Comparison of ENCODE assay signal across 1 cellular context in the genomic region with DNA sequence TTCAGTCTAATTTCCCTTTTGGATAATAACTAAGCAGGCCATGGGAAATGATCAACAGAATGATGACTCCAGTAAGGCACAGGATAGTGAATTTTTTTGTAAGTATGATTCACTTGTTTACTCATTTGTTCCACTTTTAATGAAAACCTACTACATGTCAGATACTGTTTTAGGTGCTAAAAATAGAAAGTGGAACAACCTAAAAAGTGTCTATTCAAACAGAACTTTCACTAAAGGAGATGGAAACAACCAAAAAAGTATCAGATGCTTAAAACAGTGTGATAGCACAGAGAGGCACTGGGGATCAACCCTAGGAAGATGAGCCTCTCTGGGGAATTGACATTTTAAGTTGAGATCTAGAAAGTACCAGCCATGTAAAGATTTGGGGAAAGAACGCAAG.
TF ChIP-seq lines count a peak whose summit lies in the region.

No MANE protein-coding gene starts in this region.

TF ChIP-seq in WTC11, 78 proteins besides CTCF, POLR2A, EP300 and RAD21 (continued from another document):
- TF ChIP-seq, protein P1, sequence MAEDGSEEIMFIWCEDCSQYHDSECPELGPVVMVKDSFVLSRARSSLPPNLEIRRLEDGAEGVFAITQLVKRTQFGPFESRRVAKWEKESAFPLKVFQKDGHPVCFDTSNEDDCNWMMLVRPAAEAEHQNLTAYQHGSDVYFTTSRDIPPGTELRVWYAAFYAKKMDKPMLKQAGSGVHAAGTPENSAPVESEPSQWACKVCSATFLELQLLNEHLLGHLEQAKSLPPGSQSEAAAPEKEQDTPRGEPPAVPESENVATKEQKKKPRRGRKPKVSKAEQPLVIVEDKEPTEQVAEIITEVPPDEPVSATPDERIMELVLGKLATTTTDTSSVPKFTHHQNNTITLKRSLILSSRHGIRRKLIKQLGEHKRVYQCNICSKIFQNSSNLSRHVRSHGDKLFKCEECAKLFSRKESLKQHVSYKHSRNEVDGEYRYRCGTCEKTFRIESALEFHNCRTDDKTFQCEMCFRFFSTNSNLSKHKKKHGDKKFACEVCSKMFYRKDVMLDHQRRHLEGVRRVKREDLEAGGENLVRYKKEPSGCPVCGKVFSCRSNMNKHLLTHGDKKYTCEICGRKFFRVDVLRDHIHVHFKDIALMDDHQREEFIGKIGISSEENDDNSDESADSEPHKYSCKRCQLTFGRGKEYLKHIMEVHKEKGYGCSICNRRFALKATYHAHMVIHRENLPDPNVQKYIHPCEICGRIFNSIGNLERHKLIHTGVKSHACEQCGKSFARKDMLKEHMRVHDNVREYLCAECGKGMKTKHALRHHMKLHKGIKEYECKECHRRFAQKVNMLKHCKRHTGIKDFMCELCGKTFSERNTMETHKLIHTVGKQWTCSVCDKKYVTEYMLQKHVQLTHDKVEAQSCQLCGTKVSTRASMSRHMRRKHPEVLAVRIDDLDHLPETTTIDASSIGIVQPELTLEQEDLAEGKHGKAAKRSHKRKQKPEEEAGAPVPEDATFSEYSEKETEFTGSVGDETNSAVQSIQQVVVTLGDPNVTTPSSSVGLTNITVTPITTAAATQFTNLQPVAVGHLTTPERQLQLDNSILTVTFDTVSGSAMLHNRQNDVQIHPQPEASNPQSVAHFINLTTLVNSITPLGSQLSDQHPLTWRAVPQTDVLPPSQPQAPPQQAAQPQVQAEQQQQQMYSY (CRISPR knock-in tag; IDR thresholded peaks at IDR 0.05) = no peak
- TF ChIP-seq MXD4 (CRISPR knock-in tag; IDR thresholded peaks at IDR 0.05; ENCODE audit: borderline replicate concordance) (no peak), NR2C2 (CRISPR knock-in tag; IDR thresholded peaks at IDR 0.05) (no peak), ZNF138 (CRISPR knock-in tag; conservative IDR thresholded peaks at IDR 0.05) (no peak)
TF ChIP-seq in WTC11: peak in this region for 0.
